Comparison of ENCODE assay signal across 22 cellular contexts in genomic region chr18:57051019-57051418, GRCh38.
"Had no signal": no experiment of that assay in that cellular context is flagged by ENCODE, and none has a peak within 500 bp of the region (broad histone marks: within the 10 kb centered on the region; RNA-seq: fewer than 3 reads in every experiment).

No MANE protein-coding gene starts in this region.

- H3K27ac Mint-ChIP-seq: activated B cell treated with CpG ODN at 0.5 μM for 24 hours; activated CD4-positive, alpha-beta memory T cell treated with anti-CD3 and anti-CD28 coated beads for 36 hours; activated naive CD8-positive, alpha-beta T cell; activated T-helper 1 cell treated with anti-CD3 and anti-CD28 coated beads, Interleukin-12 subunit alpha, Interleukin-12 subunit beta, Interleukin-2, Interleukin-4 antibody, amounts not matched to agents 30 ng/mL and 10 ng/mL and 1 ng/mL, durations not matched to agents 14 hours and 24 hours and 36 hours; naive thymus-derived CD4-positive, alpha-beta T cell; stimulated activated naive B cell treated with anti-CD40 and anti-IgM and Interleukin-4, amounts not matched to agents 10 μg/mL and 1 μg/mL and 100 μg/mL, for 72 hours had no signal

- ATAC-seq: naive thymus-derived CD4-positive, alpha-beta T cell; upper lobe of right lung had no signal

- H3K4me1 Mint-ChIP-seq: activated B cell treated with CpG ODN at 0.5 μM for 24 hours had no signal

- H3K27me3 ChIP-seq: dorsolateral prefrontal cortex, neutrophil, pancreas, upper lobe of right lung had no signal

- DNase-seq: activated B cell treated with CpG ODN at 0.5 μM for 24 hours; activated CD4-positive, alpha-beta memory T cell treated with anti-CD3 and anti-CD28 coated beads for 36 hours; activated CD4-positive, alpha-beta T cell treated with anti-CD3 and anti-CD28 coated beads for 4 hours; activated T-cell treated with anti-CD3 and anti-CD28 coated beads for 4 hours; dorsolateral prefrontal cortex; endodermal cell; head of caudate nucleus; left ventricle myocardium inferior; mammary epithelial cell; naive thymus-derived CD4-positive, alpha-beta T cell; sigmoid colon; spleen; stimulated activated CD4-positive, alpha-beta T cell treated with anti-CD3 and anti-CD28 coated beads, Interleukin-4, amount 100 ng/mL, for 4 hours; upper lobe of right lung had no signal

- FAIRE-seq: frontal cortex, pancreas, TTC549 had no signal

- H3K9me3 Mint-ChIP-seq: activated B cell treated with CpG ODN at 0.5 μM for 24 hours had no signal

- H3K36me3 ChIP-seq: left ventricle myocardium inferior, neutrophil, pancreas, sigmoid colon, spleen, thoracic aorta, upper lobe of right lung had no signal

- H3K27ac ChIP-seq: dorsolateral prefrontal cortex, left ventricle myocardium inferior, neutrophil, sigmoid colon, spleen, thoracic aorta, upper lobe of right lung had no signal

- H3K4me3 ChIP-seq: dorsolateral prefrontal cortex, left ventricle myocardium inferior, pancreas, sigmoid colon, spleen, thoracic aorta, upper lobe of right lung had no signal

- H3K4me3 Mint-ChIP-seq: activated B cell treated with CpG ODN at 0.5 μM for 24 hours; activated CD4-positive, alpha-beta memory T cell treated with anti-CD3 and anti-CD28 coated beads for 36 hours; activated naive CD8-positive, alpha-beta T cell; activated T-helper 1 cell treated with anti-CD3 and anti-CD28 coated beads, Interleukin-12 subunit alpha, Interleukin-12 subunit beta, Interleukin-2, Interleukin-4 antibody, amounts not matched to agents 30 ng/mL and 10 ng/mL and 1 ng/mL, durations not matched to agents 14 hours and 24 hours and 36 hours; endodermal cell; naive thymus-derived CD4-positive, alpha-beta T cell; stimulated activated naive B cell treated with anti-CD40 and anti-IgM and Interleukin-4, amounts not matched to agents 10 μg/mL and 1 μg/mL and 100 μg/mL, for 72 hours had no signal

- H3K4me1 ChIP-seq: left ventricle myocardium inferior, pancreas, sigmoid colon, spleen, upper lobe of right lung had no signal

- H3K36me3 Mint-ChIP-seq: activated CD4-positive, alpha-beta memory T cell treated with anti-CD3 and anti-CD28 coated beads for 36 hours; activated naive CD8-positive, alpha-beta T cell; naive thymus-derived CD4-positive, alpha-beta T cell had no signal

- H3K9me3 ChIP-seq: neutrophil, pancreas, sigmoid colon, thoracic aorta, upper lobe of right lung had no signal
